Comparison of ENCODE assay signal across 8 cellular contexts in the genomic region with DNA sequence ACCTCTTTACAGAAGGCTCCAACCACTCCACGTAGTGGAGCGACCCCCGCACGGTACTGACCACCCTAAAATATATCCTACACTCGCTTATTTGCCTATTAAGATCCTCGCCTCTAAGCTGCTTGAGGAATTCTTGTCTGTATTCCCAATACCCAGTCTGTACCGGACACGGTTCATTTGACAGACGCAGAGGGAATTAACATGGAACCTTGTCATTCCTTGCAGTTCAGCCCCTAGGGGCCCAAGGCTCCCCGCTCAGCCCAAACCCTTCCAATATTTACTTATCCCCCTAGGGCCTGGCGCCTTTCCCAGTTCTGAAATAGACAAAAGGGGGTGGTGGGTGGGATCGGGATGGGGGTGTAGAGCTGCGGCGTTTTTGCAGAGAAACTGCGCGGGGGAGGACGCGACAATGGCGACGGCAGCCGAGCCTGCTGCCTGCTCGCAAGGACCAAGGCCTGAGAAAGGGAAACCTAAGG. TPM values are rescaled to one million over a fixed set of nuclear protein-coding genes. Genes with fewer than 3 reads are reported as not detected.
DNase-seq lines count a peak whose midpoint lies in the region; ATAC-seq and TF ChIP-seq lines count a peak whose summit lies in the region.

No MANE protein-coding gene starts in this region.

- TF ChIP-seq CTCF in epithelial cell of proximal tubule (conservative IDR thresholded peaks at IDR 0.05; ENCODE audit: low read depth, low read length), result no peak

- peaks cover 27% of the 10 kb centered on the region for H3K4me1 Mint-ChIP-seq in T-helper 1 cell treated with Interleukin-12 subunit alpha and Interleukin-12 subunit beta and Interleukin-4 antibody, amounts not matched to agents 30 μg/mL and 1 μg/mL, for 36 hours (ENCODE audit: low read depth)
- peaks cover 32 to 40% of the 10 kb centered on the region in 2 donors for H3K4me1 Mint-ChIP-seq in natural killer cell treated with Interleukin-12 subunit alpha and Interleukin-12 subunit beta and Interleukin-15 and Interleukin-18, amount 100 ng/mL, for 72 hours (ENCODE audit: low read depth in 2 of 2)

- DNase-seq in T-helper 1 cell (no peak), RKO (ENCODE audit: low spot score) (peak; percentile 20), epithelial cell of proximal tubule (ENCODE audit: low read depth) (peak; percentile 25), HK-2 (ENCODE audit: unreplicated experiment) (no peak), GF-D8 (lab: John Stamatoyannopoulos, UW) (no peak)
- no peak for DNase-seq in natural killer cell treated with Interleukin-12 subunit alpha and Interleukin-12 subunit beta and Interleukin-15 and Interleukin-18, amount 100 ng/mL, for 72 hours (ENCODE audit: low spot score)
- no peak for DNase-seq in stimulated activated naive CD4-positive, alpha-beta T cell (lab: John Stamatoyannopoulos, UW)

- H3K9me3 Mint-ChIP-seq in T-helper 1 cell treated with Interleukin-12 subunit alpha and Interleukin-12 subunit beta and Interleukin-4 antibody, amounts not matched to agents 30 μg/mL and 1 μg/mL, for 36 hours, result no peaks in the 10 kb centered on the region
- H3K9me3 Mint-ChIP-seq in natural killer cell treated with Interleukin-12 subunit alpha and Interleukin-12 subunit beta and Interleukin-15 and Interleukin-18, amount 100 ng/mL, for 72 hours, result no peaks in the 10 kb centered on the region

- ATAC-seq in natural killer cell treated with Interleukin-12 subunit alpha and Interleukin-12 subunit beta and Interleukin-15 and Interleukin-18, amount 100 ng/mL, for 72 hours, result no peak

- peak overlapping the region; percentile 97 for H3K4me3 ChIP-seq in epithelial cell of proximal tubule (ENCODE audit: low read depth, low read length)

- peak overlapping the region; percentile 99 for H3K27ac Mint-ChIP-seq in T-helper 1 cell treated with Interleukin-12 subunit alpha and Interleukin-12 subunit beta and Interleukin-4 antibody, amounts not matched to agents 30 μg/mL and 1 μg/mL, for 36 hours
- peak overlapping the region; percentile 90 to 96 for H3K27ac Mint-ChIP-seq in natural killer cell treated with Interleukin-12 subunit alpha and Interleukin-12 subunit beta and Interleukin-15 and Interleukin-18, amount 100 ng/mL, for 72 hours

- peak overlapping the region; percentile 99 for H3K4me3 Mint-ChIP-seq in T-helper 1 cell treated with Interleukin-12 subunit alpha and Interleukin-12 subunit beta and Interleukin-4 antibody, amounts not matched to agents 30 μg/mL and 1 μg/mL, for 36 hours
- peak overlapping the region; percentile 95 for H3K4me3 Mint-ChIP-seq in natural killer cell treated with Interleukin-12 subunit alpha and Interleukin-12 subunit beta and Interleukin-15 and Interleukin-18, amount 100 ng/mL, for 72 hours

- H3K27me3 Mint-ChIP-seq in T-helper 1 cell treated with Interleukin-12 subunit alpha and Interleukin-12 subunit beta and Interleukin-4 antibody, amounts not matched to agents 30 μg/mL and 1 μg/mL, for 36 hours (ENCODE audit: low read depth), result no peaks in the 10 kb centered on the region
- H3K27me3 Mint-ChIP-seq in natural killer cell treated with Interleukin-12 subunit alpha and Interleukin-12 subunit beta and Interleukin-15 and Interleukin-18, amount 100 ng/mL, for 72 hours, result no peaks in the 10 kb centered on the region

- H3K36me3 Mint-ChIP-seq in T-helper 1 cell treated with Interleukin-12 subunit alpha and Interleukin-12 subunit beta and Interleukin-4 antibody, amounts not matched to agents 30 μg/mL and 1 μg/mL, for 36 hours (ENCODE audit: low read depth), result peaks cover 20% of the 10 kb centered on the region
- no peaks in the 10 kb centered on the region for H3K36me3 Mint-ChIP-seq in natural killer cell treated with Interleukin-12 subunit alpha and Interleukin-12 subunit beta and Interleukin-15 and Interleukin-18, amount 100 ng/mL, for 72 hours

RNA-seq across cellular contexts. Expression of a gene that starts 0.6 kb away (rescaled TPM):
- 52.2 and 89.9 TPM in 2 replicates for total RNA-seq in epithelial cell of proximal tubule
- total RNA-seq in natural killer cell treated with Interleukin-12 subunit alpha and Interleukin-12 subunit beta and Interleukin-15 and Interleukin-18, amount 100 ng/mL, for 72 hours, result 100 to 1,000 TPM in 1 of 2 donors, 10 to 100 TPM in 1; 72.8 to 123 TPM

RNA-seq across cellular contexts. Expression of a gene that starts 31.6 kb away (rescaled TPM):
- total RNA-seq in epithelial cell of proximal tubule, result 19.9 and 32.5 TPM in 2 replicates
- total RNA-seq in natural killer cell treated with Interleukin-12 subunit alpha and Interleukin-12 subunit beta and Interleukin-15 and Interleukin-18, amount 100 ng/mL, for 72 hours, result 10 to 100 TPM; 27.3 to 46.3 TPM

RNA-seq across cellular contexts. Expression of a gene that starts 38.6 kb away (rescaled TPM):
- 14.1 and 23.8 TPM in 2 replicates for total RNA-seq in epithelial cell of proximal tubule
- total RNA-seq in natural killer cell treated with Interleukin-12 subunit alpha and Interleukin-12 subunit beta and Interleukin-15 and Interleukin-18, amount 100 ng/mL, for 72 hours, result 10 to 100 TPM; 61.4 to 78.3 TPM

RNA-seq across cellular contexts. Expression of a gene that starts 46.2 kb away (rescaled TPM):
- not detected in 2 replicates for total RNA-seq in epithelial cell of proximal tubule
- total RNA-seq in natural killer cell treated with Interleukin-12 subunit alpha and Interleukin-12 subunit beta and Interleukin-15 and Interleukin-18, amount 100 ng/mL, for 72 hours, result 100 to 1,000 TPM; 129 to 158 TPM

Comparison
In these comparisons a context has a peak if more than half of its experiments do, and no peak if none do; other contexts are left out.
1. DNase-seq: peak in RKO (single experiment) and epithelial cell of proximal tubule (single experiment); none in T-helper 1 cell (0 of 5), natural killer cell treated with Interleukin-12 subunit alpha and Interleukin-12 subunit beta and Interleukin-15 and Interleukin-18, amount 100 ng/mL, for 72 hours (single experiment), HK-2 (single experiment), stimulated activated naive CD4-positive, alpha-beta T cell (0 of 6) and GF-D8 (single experiment).